In the genomic region with DNA sequence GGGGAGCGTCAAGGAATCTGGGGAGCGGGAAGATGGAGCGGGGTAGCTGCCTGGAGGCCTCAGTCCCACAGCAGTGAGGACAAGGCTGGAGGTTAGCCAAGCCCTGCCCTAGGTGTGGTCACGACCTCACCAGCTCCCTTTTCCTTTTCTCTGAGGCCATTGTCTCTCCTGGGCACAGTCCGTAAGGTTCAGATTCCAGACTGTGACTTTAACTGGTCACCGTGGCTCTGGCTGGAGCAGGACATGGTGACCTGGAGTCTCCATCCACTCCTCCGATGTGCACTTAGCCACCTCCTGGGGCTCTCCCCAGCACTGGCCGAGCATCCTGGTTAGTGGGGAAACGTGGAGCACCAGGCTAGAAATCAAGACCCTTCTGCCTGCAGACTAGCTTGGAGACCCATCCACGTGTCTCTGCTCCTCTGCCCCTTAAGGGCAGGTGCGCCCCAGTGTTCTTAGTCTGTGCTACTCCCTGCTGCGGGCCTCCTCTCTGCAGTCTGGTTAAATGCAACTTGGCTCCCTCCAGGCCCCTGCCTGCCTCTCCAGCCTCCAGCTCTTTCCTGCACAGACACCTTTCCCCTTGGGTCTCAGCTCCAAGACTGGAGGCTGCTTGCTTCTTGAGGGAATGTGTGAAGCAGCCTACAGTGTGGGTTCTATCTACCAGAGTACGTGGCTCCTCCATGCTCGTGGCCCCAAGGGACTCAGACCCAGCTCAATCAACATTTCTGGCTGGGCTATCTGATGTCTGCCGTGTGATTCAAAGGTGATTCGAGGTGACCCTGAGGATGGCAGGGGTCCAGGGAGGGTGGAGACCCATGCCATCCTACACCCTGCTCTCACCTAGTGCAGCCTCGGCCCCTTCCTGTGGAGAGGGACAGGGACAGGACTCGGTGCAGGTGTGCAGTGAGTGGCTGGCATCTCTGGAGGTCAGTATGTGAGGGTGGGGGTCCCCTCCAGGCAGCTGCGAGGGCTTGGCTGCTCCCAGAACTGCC, we compare ENCODE assay signal across 9 cellular contexts. TPM values are rescaled to one million over a fixed set of nuclear protein-coding genes. Genes with fewer than 3 reads are reported as not detected.
DNase-seq lines count a peak whose midpoint lies in the region; ATAC-seq and TF ChIP-seq lines count a peak whose summit lies in the region.
"Had no signal": no experiment of that assay in that cellular context is flagged by ENCODE, and none has a peak within 500 bp of the region (broad histone marks: within the 10 kb centered on the region; RNA-seq: fewer than 3 reads in every experiment).

No MANE protein-coding gene starts in this region.

- peaks cover 19% of the 10 kb centered on the region for H3K27me3 ChIP-seq in smooth muscle cell (ENCODE audit: low read depth)
- peaks cover 18% of the 10 kb centered on the region for H3K27me3 ChIP-seq in upper lobe of right lung

- TF ChIP-seq CTCF in fibroblast of pulmonary artery (IDR thresholded peaks at IDR 0.05; ENCODE audit: low read length, missing control alignments) (no peak), smooth muscle cell (IDR thresholded peaks at IDR 0.05; ENCODE audit: borderline replicate concordance, insufficient read depth, poor library complexity, severe bottlenecking) (no peak), upper lobe of right lung (IDR thresholded peaks at IDR 0.05) (no peak)

- peaks cover 46% of the 10 kb centered on the region for H4K20me1 ChIP-seq in smooth muscle cell (ENCODE audit: low read depth)

- CTCF ChIA-PET in activated CD4-positive, alpha-beta T cell treated with anti-CD3 and anti-CD28 coated beads, Interleukin-2, amount 10 ng/mL, durations not matched to agents 7 days and 5 days (lab: Charles Lee): interaction anchor here (1.1 to 1.6 kb wide), 4 partner anchors 16 to 29 kb away, joined by 3 to 7 read pairs (median 4); partner anchors contain the start of gene ESS2

- H3K79me2 ChIP-seq in smooth muscle cell (ENCODE audit: low read depth): peaks cover 43% of the 10 kb centered on the region

- H3K9me3 ChIP-seq in SK-N-MC (ENCODE audit: low read depth, low read length) (no peaks in the 10 kb centered on the region), smooth muscle cell (replicated peaks; ENCODE audit: low read depth) (no peaks in the 10 kb centered on the region), upper lobe of right lung (no peaks in the 10 kb centered on the region)

- peak overlapping the region; percentile 90 for H3K4me3 Mint-ChIP-seq in activated CD4-positive, alpha-beta T cell treated with anti-CD3 and anti-CD28 coated beads, Interleukin-2, amount 10 ng/mL, durations not matched to agents 7 days and 5 days

- H3K4me3 ChIP-seq in SK-N-MC (peak overlapping the region; percentile 99), fibroblast of pulmonary artery (replicated peaks; ENCODE audit: low read depth, low read length) (peak overlapping the region; percentile 84), smooth muscle cell (no peak overlapping the region), upper lobe of right lung (no peak overlapping the region)

- H3K36me3 ChIP-seq in SK-N-MC (ENCODE audit: insufficient read depth, low read length) (no peaks in the 10 kb centered on the region; the same call in 1 of the 2 replicates), smooth muscle cell (ENCODE audit: low read depth) (no peaks in the 10 kb centered on the region), upper lobe of right lung (peaks cover 4% of the 10 kb centered on the region)

- no peak overlapping the region for H2AFZ ChIP-seq in smooth muscle cell (ENCODE audit: low read depth)

- H3K4me1 ChIP-seq in smooth muscle cell (ENCODE audit: low read depth) (peaks cover 23% of the 10 kb centered on the region), upper lobe of right lung (peaks cover 46% of the 10 kb centered on the region)

- peaks cover 46% of the 10 kb centered on the region for H3K4me1 Mint-ChIP-seq in activated CD4-positive, alpha-beta T cell treated with anti-CD3 and anti-CD28 coated beads, Interleukin-2, amount 10 ng/mL, durations not matched to agents 7 days and 5 days

- peak overlapping the region; percentile 99 for H3K9ac ChIP-seq in SK-N-MC (ENCODE audit: insufficient read length)
- H3K9ac ChIP-seq in smooth muscle cell (ENCODE audit: low read depth): peak overlapping the region; percentile 97

- DNase-seq in activated CD4-positive, alpha-beta T cell treated with anti-CD3 and anti-CD28 coated beads, Interleukin-2, amount 10 ng/mL, durations not matched to agents 7 days and 5 days: no peak
- no peak for DNase-seq in activated CD4-positive, alpha-beta T cell treated with anti-CD3 and anti-CD28 coated beads for 4 hours
- DNase-seq in SK-N-MC (ENCODE audit: low read depth, low spot score) (no peak), fibroblast of pulmonary artery (ENCODE audit: low read depth) (no peak), smooth muscle cell (lab: John Stamatoyannopoulos, UW; ENCODE audit: unreplicated experiment) (no peak), upper lobe of right lung (no peak)
- DNase-seq: activated CD4-positive, alpha-beta T cell treated with anti-CD3 and anti-CD28 coated beads, Interleukin-2, amount 50 U/mL, for 1 hour had no signal

- ATAC-seq in GM21723 (IDR thresholded peaks at IDR 0.05; ENCODE audit: unreplicated experiment) (no peak), GM19395 (IDR thresholded peaks at IDR 0.05; ENCODE audit: unreplicated experiment) (no peak), upper lobe of right lung (no peak)

- POLR2A ChIA-PET in activated CD4-positive, alpha-beta T cell treated with anti-CD3 and anti-CD28 coated beads, Interleukin-2, amount 10 ng/mL, durations not matched to agents 7 days and 5 days (lab: Charles Lee): interaction anchor here (1.0 kb wide), 1 partner anchor 29 kb away, joined by 3 read pairs; the partner anchor contains the start of gene ESS2

- peaks cover 3% of the 10 kb centered on the region for H3K36me3 Mint-ChIP-seq in activated CD4-positive, alpha-beta T cell treated with anti-CD3 and anti-CD28 coated beads, Interleukin-2, amount 10 ng/mL, durations not matched to agents 7 days and 5 days (ENCODE audit: low read depth)

- WGBS in smooth muscle cell (ENCODE audit: low lambda C conversion rate): 90% methylated on average over 19 of the region's 19 CpGs

- intact Hi-C loops in upper lobe of right lung (cut with DNase I): no loop called here

- H3K9me3 Mint-ChIP-seq in activated CD4-positive, alpha-beta T cell treated with anti-CD3 and anti-CD28 coated beads, Interleukin-2, amount 10 ng/mL, durations not matched to agents 7 days and 5 days: no peaks in the 10 kb centered on the region

- H3K27me3 Mint-ChIP-seq in activated CD4-positive, alpha-beta T cell treated with anti-CD3 and anti-CD28 coated beads, Interleukin-2, amount 10 ng/mL, durations not matched to agents 7 days and 5 days: peaks cover 25% of the 10 kb centered on the region

- peak overlapping the region; percentile 100 for H3K4me2 ChIP-seq in smooth muscle cell

- H3F3A ChIP-seq in smooth muscle cell (ENCODE audit: low read depth): no peaks in the 10 kb centered on the region

- no peak overlapping the region for H3K27ac ChIP-seq in SK-N-MC
- no peak overlapping the region for H3K27ac ChIP-seq in smooth muscle cell (ENCODE audit: low read depth)
- H3K27ac ChIP-seq in upper lobe of right lung: no peak overlapping the region

- peak overlapping the region; percentile 92 for H3K27ac Mint-ChIP-seq in activated CD4-positive, alpha-beta T cell treated with anti-CD3 and anti-CD28 coated beads, Interleukin-2, amount 10 ng/mL, durations not matched to agents 7 days and 5 days

RNA-seq across cellular contexts. Expression of gene SLC25A1, which starts 5.2 kb away (rescaled TPM):
- 10 to 100 TPM; 40.4 to 49.2 TPM for total RNA-seq in activated CD4-positive, alpha-beta T cell treated with anti-CD3 and anti-CD28 coated beads, Interleukin-2, amount 10 ng/mL, durations not matched to agents 7 days and 5 days
- total RNA-seq in smooth muscle cell (56.5 and 75.6 TPM in 2 replicates), upper lobe of right lung (63.0 TPM)
- polyA plus RNA-seq in smooth muscle cell: 182 and 204 TPM in 2 replicates

RNA-seq across cellular contexts. Expression of gene GSC2, which starts 23.2 kb away (rescaled TPM):
- not detected for total RNA-seq in activated CD4-positive, alpha-beta T cell treated with anti-CD3 and anti-CD28 coated beads, Interleukin-2, amount 10 ng/mL, durations not matched to agents 7 days and 5 days
- total RNA-seq in smooth muscle cell: not detected in 2 replicates
- polyA plus RNA-seq in smooth muscle cell: not detected in 2 replicates
- total RNA-seq in upper lobe of right lung: not detected

RNA-seq across cellular contexts. Expression of gene ESS2, which starts 28.9 kb away (rescaled TPM):
- 10 to 100 TPM; 17.9 to 18.5 TPM for total RNA-seq in activated CD4-positive, alpha-beta T cell treated with anti-CD3 and anti-CD28 coated beads, Interleukin-2, amount 10 ng/mL, durations not matched to agents 7 days and 5 days
- total RNA-seq in smooth muscle cell: 9.2 and 14.8 TPM in 2 replicates
- polyA plus RNA-seq in smooth muscle cell: 12.9 and 18.2 TPM in 2 replicates
- total RNA-seq in upper lobe of right lung: 14.0 TPM

RNA-seq across cellular contexts. Expression of gene TSSK2, which starts 42.2 kb away (rescaled TPM):
- not detected for total RNA-seq in activated CD4-positive, alpha-beta T cell treated with anti-CD3 and anti-CD28 coated beads, Interleukin-2, amount 10 ng/mL, durations not matched to agents 7 days and 5 days
- total RNA-seq in smooth muscle cell: not detected in 2 replicates
- not detected in 2 replicates for polyA plus RNA-seq in smooth muscle cell
- total RNA-seq in upper lobe of right lung: not detected

RNA-seq across cellular contexts. Expression of gene DGCR2, which starts 51.1 kb away (rescaled TPM):
- 10 to 100 TPM; 38.7 to 39.0 TPM for total RNA-seq in activated CD4-positive, alpha-beta T cell treated with anti-CD3 and anti-CD28 coated beads, Interleukin-2, amount 10 ng/mL, durations not matched to agents 7 days and 5 days
- total RNA-seq in smooth muscle cell (29.0 and 46.7 TPM in 2 replicates), upper lobe of right lung (70.6 TPM)
- polyA plus RNA-seq in smooth muscle cell: 53.2 and 54.7 TPM in 2 replicates

Comparison
In these comparisons a context has a peak if more than half of its experiments do, and no peak if none do; other contexts are left out.
1. H3K4me3 ChIP-seq: peak in SK-N-MC (single experiment) and fibroblast of pulmonary artery (single experiment); none in smooth muscle cell (single experiment) and upper lobe of right lung (single experiment).